ENCODE assay signal across 9 cellular contexts in genomic region chr17:75346906-75347305, GRCh38. TPM values are rescaled to one million over a fixed set of nuclear protein-coding genes. Genes with fewer than 3 reads are reported as not detected.
DNase-seq lines count a peak whose midpoint lies in the region; ATAC-seq and TF ChIP-seq lines count a peak whose summit lies in the region.
"Had no signal": no experiment of that assay in that cellular context is flagged by ENCODE, and none has a peak within 500 bp of the region (broad histone marks: within the 10 kb centered on the region; RNA-seq: fewer than 3 reads in every experiment).

No MANE protein-coding gene starts in this region.

- H3K36me3 ChIP-seq in heart right ventricle (no peaks in the 10 kb centered on the region), thymus (ENCODE audit: control insufficient read depth, insufficient read depth) (no peaks in the 10 kb centered on the region)

- intact Hi-C loops in heart right ventricle (cut with DNase I) (no loop called here), cardiac septum (cut with DNase I) (no loop called here)

- peaks cover 3 to 98% (median 53%) of the 10 kb centered on the region in 9 donors for H3K4me1 ChIP-seq in heart right ventricle
- H3K4me1 ChIP-seq in thymus (ENCODE audit: control insufficient read depth, insufficient read depth, low read length) = peaks cover 66% of the 10 kb centered on the region

- H3K9me3 Mint-ChIP-seq in T-helper 2 cell treated with Interferon-gamma antibody and Interleukin-4, amounts not matched to agents 5 μg/mL and 100 μg/mL, for 36 hours = no peaks in the 10 kb centered on the region

- H3K4me3 Mint-ChIP-seq in T-helper 2 cell treated with Interferon-gamma antibody and Interleukin-4, amounts not matched to agents 5 μg/mL and 100 μg/mL, for 36 hours = peak overlapping the region; percentile 77

- peak overlapping the region in 1 of 10 donors; percentile 54 for H3K27ac ChIP-seq in heart right ventricle
- peak overlapping the region; percentile 81 for H3K27ac ChIP-seq in thymus (ENCODE audit: low read depth)
- H3K27ac ChIP-seq: coronary artery had no signal

- H3K9me3 ChIP-seq in heart right ventricle (no peaks in the 10 kb centered on the region), thymus (ENCODE audit: control insufficient read depth) (no peaks in the 10 kb centered on the region)

- ATAC-seq in heart right ventricle (peak in 5 of 8 donors; percentile 15 to 29 (median 21)), HG03457 (IDR thresholded peaks at IDR 0.05; ENCODE audit: unreplicated experiment) (no peak), GM19328 (IDR thresholded peaks at IDR 0.05; ENCODE audit: unreplicated experiment) (no peak)

- H3K27me3 ChIP-seq in heart right ventricle (no peaks in the 10 kb centered on the region), thymus (ENCODE audit: control insufficient read depth, insufficient read depth) (no peaks in the 10 kb centered on the region)

- H3K4me3 ChIP-seq in heart right ventricle (no peak overlapping the region), thymus (ENCODE audit: low read length) (no peak overlapping the region)
- H3K4me3 ChIP-seq: coronary artery had no signal

- peaks cover 68% of the 10 kb centered on the region for H3K4me1 Mint-ChIP-seq in T-helper 2 cell treated with Interferon-gamma antibody and Interleukin-4, amounts not matched to agents 5 μg/mL and 100 μg/mL, for 36 hours (ENCODE audit: low read depth)

- peak overlapping the region; percentile 75 for H3K27ac Mint-ChIP-seq in T-helper 2 cell treated with Interferon-gamma antibody and Interleukin-4, amounts not matched to agents 5 μg/mL and 100 μg/mL, for 36 hours

- WGBS in heart right ventricle, 2 donors = 54 to 63% methylated on average over 6 of the region's 6 CpGs
- 34% methylated on average over 6 of the region's 6 CpGs for WGBS in thymus

- no peaks in the 10 kb centered on the region for H3K27me3 Mint-ChIP-seq in T-helper 2 cell treated with Interferon-gamma antibody and Interleukin-4, amounts not matched to agents 5 μg/mL and 100 μg/mL, for 36 hours (ENCODE audit: low read depth)

- TF ChIP-seq CTCF in heart right ventricle (IDR thresholded peaks at IDR 0.05) = no peak

- DNase-seq in heart right ventricle (no peak), cardiac septum (ENCODE audit: low spot score) (no peak), glomerular visceral epithelial cell (ENCODE audit: extremely low spot score) (peak; percentile 61), NCI-H526 treated with DMSO at 0.1 percent for 48 hours (lab: John Stamatoyannopoulos, UW) (no peak)
- peak; percentile 64 for DNase-seq in T-helper 2 cell treated with Interferon-gamma antibody and Interleukin-4, amounts not matched to agents 5 μg/mL and 100 μg/mL, for 36 hours (ENCODE audit: low spot score)

- peaks cover 4% of the 10 kb centered on the region for H3K36me3 Mint-ChIP-seq in T-helper 2 cell treated with Interferon-gamma antibody and Interleukin-4, amounts not matched to agents 5 μg/mL and 100 μg/mL, for 36 hours (ENCODE audit: low read depth)

RNA-seq across cellular contexts. Expression of gene SLC25A19, which starts 57.7 kb away (rescaled TPM):
- total RNA-seq in heart right ventricle = 10 to 100 TPM in 6 of 10 donors, 1 to 10 TPM in 4; 6.8 to 19.2 (median 11.3) TPM
- polyA plus RNA-seq in heart right ventricle = 10 to 100 TPM; 19.7 to 23.2 TPM
- 8.5 TPM for total RNA-seq in cardiac septum
- 18.3 TPM for polyA plus RNA-seq in thymus

RNA-seq across cellular contexts. Expression of gene GRB2, which starts 58.6 kb away (rescaled TPM):
- total RNA-seq in heart right ventricle (10 to 100 TPM; 43.9 to 85.5 (median 52.0) TPM), cardiac septum (57.1 TPM)
- polyA plus RNA-seq in heart right ventricle (10 to 100 TPM; 23.5 to 54.0 TPM), thymus (65.1 TPM)

Comparison
In these comparisons a context has a peak if more than half of its experiments do, and no peak if none do; other contexts are left out.
1. ATAC-seq: peak in heart right ventricle (5 of 8); none in HG03457 (single experiment) and GM19328 (single experiment).
2. DNase-seq: peak in T-helper 2 cell treated with Interferon-gamma antibody and Interleukin-4, amounts not matched to agents 5 μg/mL and 100 μg/mL, for 36 hours (single experiment) and glomerular visceral epithelial cell (single experiment); none in heart right ventricle (0 of 2), cardiac septum (single experiment) and NCI-H526 treated with DMSO at 0.1 percent for 48 hours (single experiment).